Comparison of ENCODE assay signal across 23 cellular contexts in genomic region chr11:124077266-124077665, GRCh38. TPM values are rescaled to one million over a fixed set of nuclear protein-coding genes. Genes with fewer than 3 reads are reported as not detected.
"Had no signal": no experiment of that assay in that cellular context is flagged by ENCODE, and none has a peak within 500 bp of the region (broad histone marks: within the 10 kb centered on the region; RNA-seq: fewer than 3 reads in every experiment).

No MANE protein-coding gene starts in this region.

- H3K9me3 ChIP-seq: esophagus muscularis mucosa, neutrophil, psoas muscle, right lobe of liver, testis, tibial nerve had no signal

- ATAC-seq: left cardiac atrium; left ventricle myocardium superior; psoas muscle; stimulated activated naive CD8-positive, alpha-beta T cell treated with anti-CD3 and anti-CD28 coated beads, Interleukin-15, amount 100 ng/mL, for 72 hours had no signal

- H3K27ac Mint-ChIP-seq: stimulated activated naive B cell treated with anti-CD40 and anti-IgM and Interleukin-4, amounts not matched to agents 10 μg/mL and 1 μg/mL and 100 μg/mL, for 72 hours; stimulated activated naive CD8-positive, alpha-beta T cell treated with anti-CD3 and anti-CD28 coated beads, Interleukin-15, amount 100 ng/mL, for 72 hours had no signal

- H3K4me1 ChIP-seq: psoas muscle had no signal

- H3K9me3 Mint-ChIP-seq: naive B cell; stimulated activated naive B cell treated with anti-CD40 and anti-IgM and Interleukin-4, amounts not matched to agents 10 μg/mL and 1 μg/mL and 100 μg/mL, for 72 hours; stimulated activated naive CD8-positive, alpha-beta T cell treated with anti-CD3 and anti-CD28 coated beads, Interleukin-15, amount 100 ng/mL, for 72 hours had no signal

- DNase-seq: cortex of kidney; effector memory CD4-positive, alpha-beta T cell; kidney; left cardiac atrium; left ventricle myocardium superior; mesendoderm; naive B cell; psoas muscle; retina; right lobe of liver; stimulated activated CD4-positive, alpha-beta T cell treated with anti-CD3 and anti-CD28 coated beads, Interleukin-4, amount 100 ng/mL, for 24 hours; stimulated activated naive B cell treated with anti-CD40 and anti-IgM and Interleukin-4, amounts not matched to agents 10 μg/mL and 1 μg/mL and 100 μg/mL, for 72 hours; stimulated activated naive CD8-positive, alpha-beta T cell treated with anti-CD3 and anti-CD28 coated beads, Interleukin-15, amount 100 ng/mL, for 72 hours; testis had no signal

- H3K36me3 Mint-ChIP-seq: naive B cell; stimulated activated naive B cell treated with anti-CD40 and anti-IgM and Interleukin-4, amounts not matched to agents 10 μg/mL and 1 μg/mL and 100 μg/mL, for 72 hours had no signal

- H3K27me3 ChIP-seq: testis had no signal

- H3K36me3 ChIP-seq: esophagus muscularis mucosa, neutrophil, right lobe of liver, tibial nerve had no signal

- H3K27ac ChIP-seq: esophagus muscularis mucosa, neutrophil, psoas muscle, right lobe of liver, tibial nerve had no signal

- H3K4me3 ChIP-seq: psoas muscle, right lobe of liver had no signal

RNA-seq across cellular contexts. Expression of gene OR10G7, which starts 36.1 kb away (rescaled TPM):
- total RNA-seq: esophagus muscularis mucosa, fibroblast of villous mesenchyme, kidney, left cardiac atrium, left ventricle myocardium superior, lung microvascular endothelial cell, osteoblast, psoas muscle, right lobe of liver, subcutaneous adipose tissue, testis, tibial nerve, ureter had no signal
- polyA plus RNA-seq: neural cell, psoas muscle had no signal

RNA-seq across cellular contexts. Expression of gene OR10G8, which starts 50.7 kb away (rescaled TPM):
- total RNA-seq: esophagus muscularis mucosa, fibroblast of villous mesenchyme, kidney, left cardiac atrium, left ventricle myocardium superior, lung microvascular endothelial cell, osteoblast, psoas muscle, right lobe of liver, subcutaneous adipose tissue, tibial nerve, ureter had no signal
- polyA plus RNA-seq: neural cell, psoas muscle had no signal

RNA-seq across cellular contexts. Expression of gene OR10G9, which starts 54.5 kb away (rescaled TPM):
- total RNA-seq: esophagus muscularis mucosa, fibroblast of villous mesenchyme, kidney, left cardiac atrium, left ventricle myocardium superior, lung microvascular endothelial cell, osteoblast, psoas muscle, right lobe of liver, subcutaneous adipose tissue, tibial nerve, ureter had no signal
- polyA plus RNA-seq: neural cell, psoas muscle had no signal
